ENCODE assay signal across 13 cellular contexts in the genomic region with DNA sequence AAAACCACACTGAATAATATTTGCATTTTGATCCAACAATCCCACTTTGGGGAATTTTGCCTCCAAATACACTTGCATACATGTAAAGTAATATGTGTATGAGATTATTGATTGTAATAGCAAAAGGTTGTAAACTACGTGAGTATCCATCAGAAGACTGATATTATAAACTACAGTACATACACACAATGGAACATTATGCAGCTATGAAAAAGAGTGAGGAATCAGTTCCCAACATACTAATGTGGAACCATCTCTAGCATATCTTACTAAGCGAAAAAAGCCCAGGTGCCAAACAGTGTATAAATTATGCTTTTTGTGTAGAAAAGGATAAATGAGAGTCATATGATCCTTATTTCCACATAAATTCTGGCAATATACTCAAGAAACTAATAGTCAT. TPM values are rescaled to one million over a fixed set of nuclear protein-coding genes. Genes with fewer than 3 reads are reported as not detected.
A peak's percentile ranks its signal among the peaks of the same experiment; 100 is the strongest.
DNase-seq lines count a peak whose midpoint lies in the region; ATAC-seq, FAIRE-seq and TF ChIP-seq lines count a peak whose summit lies in the region.
"Had no signal": no experiment of that assay in that cellular context is flagged by ENCODE, and none has a peak within 500 bp of the region (broad histone marks: within the 10 kb centered on the region; RNA-seq: fewer than 3 reads in every experiment).

No MANE protein-coding gene starts in this region.

- H3K36me3 Mint-ChIP-seq in CD8-positive, alpha-beta T cell = peaks cover 26% of the 10 kb centered on the region
- peaks cover 8% of the 10 kb centered on the region for H3K36me3 Mint-ChIP-seq in central memory CD8-positive, alpha-beta T cell (ENCODE audit: insufficient read depth)
- H3K36me3 Mint-ChIP-seq in natural killer cell treated with Interleukin-12 subunit alpha and Interleukin-12 subunit beta and Interleukin-15 and Interleukin-18, amount 100 ng/mL, for 72 hours = peaks cover 4% of the 10 kb centered on the region

- peak overlapping the region; percentile 53 for H3K4me2 ChIP-seq in OCI-LY1 (ENCODE audit: low read length)

- no peaks in the 10 kb centered on the region for H3K9me2 ChIP-seq in OCI-LY1 (ENCODE audit: low read depth, low read length)

- CTCF ChIA-PET in CD8-positive, alpha-beta T cell (lab: Charles Lee) = no interaction called here

- H3K4me1 Mint-ChIP-seq in CD8-positive, alpha-beta T cell (ENCODE audit: low read depth) = peaks cover 19% of the 10 kb centered on the region
- peaks cover 6% of the 10 kb centered on the region for H3K4me1 Mint-ChIP-seq in central memory CD8-positive, alpha-beta T cell
- H3K4me1 Mint-ChIP-seq in natural killer cell treated with Interleukin-12 subunit alpha and Interleukin-12 subunit beta and Interleukin-15 and Interleukin-18, amount 100 ng/mL, for 72 hours (ENCODE audit: low read depth in 2 of 2) = peaks cover 5 to 11% of the 10 kb centered on the region in 2 donors

- H3K4me3 Mint-ChIP-seq in CD8-positive, alpha-beta T cell = peak overlapping the region; percentile 94
- peak overlapping the region; percentile 29 for H3K4me3 Mint-ChIP-seq in central memory CD8-positive, alpha-beta T cell
- peak overlapping the region; percentile 96 for H3K4me3 Mint-ChIP-seq in natural killer cell treated with Interleukin-12 subunit alpha and Interleukin-12 subunit beta and Interleukin-15 and Interleukin-18, amount 100 ng/mL, for 72 hours

- H3K27ac ChIP-seq in CD8-positive, alpha-beta T cell (ENCODE audit: low read depth, low read length) = no peak overlapping the region
- H3K27ac ChIP-seq in OCI-LY1 (ENCODE audit: low read depth, low read length, poor library complexity, severe bottlenecking) (no peak overlapping the region), pancreas (no peak overlapping the region)

- H3K4me3 ChIP-seq in CD8-positive, alpha-beta T cell (ENCODE audit: low read depth, low read length) = no peak overlapping the region
- H3K4me3 ChIP-seq in OCI-LY1 (ENCODE audit: low read depth, low read length, poor library complexity, severe bottlenecking) (peak overlapping the region; percentile 63), pancreas (peak overlapping the region in 1 of 4 donors; percentile 63)
- H3K4me3 ChIP-seq: HAP-1 had no signal

- H3K4me1 ChIP-seq in CD8-positive, alpha-beta T cell (ENCODE audit: insufficient read depth, low read length) = peaks cover 5% of the 10 kb centered on the region
- peaks cover 6% of the 10 kb centered on the region for H3K4me1 ChIP-seq in OCI-LY1 (ENCODE audit: insufficient read depth, low read length, severe bottlenecking)
- peaks cover 0 to 7% (median 4%) of the 10 kb centered on the region in 3 donors for H3K4me1 ChIP-seq in pancreas
- H3K4me1 ChIP-seq: SJCRH30 had no signal

- no peaks in the 10 kb centered on the region for H4K20me1 ChIP-seq in OCI-LY1 (ENCODE audit: insufficient read depth, low read length)

- no peaks in the 10 kb centered on the region for H3K27me3 ChIP-seq in CD8-positive, alpha-beta T cell (ENCODE audit: insufficient read depth, low read length)
- no peaks in the 10 kb centered on the region for H3K27me3 ChIP-seq in OCI-LY1 (ENCODE audit: insufficient read depth, low read length)
- H3K27me3 ChIP-seq in pancreas = no peaks in the 10 kb centered on the region
- H3K27me3 ChIP-seq: SJCRH30 had no signal

- no peak overlapping the region for H2AFZ ChIP-seq in OCI-LY1 (ENCODE audit: low read length)

- FAIRE-seq in pancreas (lab: Jason Lieb, UNC) (no peak), HTR-8/SVneo (lab: Jason Lieb, UNC) (no peak)

- H3F3A ChIP-seq in OCI-LY1 (ENCODE audit: insufficient read depth, low read length) = no peaks in the 10 kb centered on the region

- intact Hi-C loops in CD8-positive, alpha-beta T cell (cut with DNase I, micrococcal nuclease) = loop anchor here in 1 of 2 experiments (1.0 kb wide), 1 partner anchor 129 kb away; a partner anchor contains a TSS
- intact Hi-C loops in pancreas (cut with DNase I) = no loop called here

- H3K27ac Mint-ChIP-seq in CD8-positive, alpha-beta T cell = no peak overlapping the region
- H3K27ac Mint-ChIP-seq in central memory CD8-positive, alpha-beta T cell (ENCODE audit: low read depth) = no peak overlapping the region
- H3K27ac Mint-ChIP-seq in natural killer cell treated with Interleukin-12 subunit alpha and Interleukin-12 subunit beta and Interleukin-15 and Interleukin-18, amount 100 ng/mL, for 72 hours = no peak overlapping the region

- ATAC-seq in CD8-positive, alpha-beta T cell = no peak
- no peak for ATAC-seq in central memory CD8-positive, alpha-beta T cell (replicated peaks; ENCODE audit: extremely low read depth, poor library complexity, severe bottlenecking)
- ATAC-seq in natural killer cell treated with Interleukin-12 subunit alpha and Interleukin-12 subunit beta and Interleukin-15 and Interleukin-18, amount 100 ng/mL, for 72 hours = no peak
- ATAC-seq in pancreas = no peak
- ATAC-seq in GM18858 (IDR thresholded peaks at IDR 0.05; ENCODE audit: unreplicated experiment) = no peak
- ATAC-seq: left lobe of liver had no signal

- no peaks in the 10 kb centered on the region for H3K79me2 ChIP-seq in OCI-LY1 (ENCODE audit: insufficient read depth, low read length)

- H3K9ac ChIP-seq in OCI-LY1 (ENCODE audit: low read length) = peak overlapping the region; percentile 54; the same call in 1 of the 2 replicates

- no peaks in the 10 kb centered on the region for H3K9me3 Mint-ChIP-seq in CD8-positive, alpha-beta T cell
- no peaks in the 10 kb centered on the region for H3K9me3 Mint-ChIP-seq in central memory CD8-positive, alpha-beta T cell
- H3K9me3 Mint-ChIP-seq in natural killer cell treated with Interleukin-12 subunit alpha and Interleukin-12 subunit beta and Interleukin-15 and Interleukin-18, amount 100 ng/mL, for 72 hours = no peaks in the 10 kb centered on the region

- WGBS in pancreas, 2 donors = 98 to 100% methylated on average over 2 of the region's 2 CpGs

- DNase-seq in CD8-positive, alpha-beta T cell = no peak
- DNase-seq in central memory CD8-positive, alpha-beta T cell (ENCODE audit: low spot score in 2 of 2) = no peak
- no peak for DNase-seq in natural killer cell treated with Interleukin-12 subunit alpha and Interleukin-12 subunit beta and Interleukin-15 and Interleukin-18, amount 100 ng/mL, for 72 hours (ENCODE audit: low spot score)
- DNase-seq in pancreas (no peak), HTR-8/SVneo (ENCODE audit: insufficient read length, low spot score) (no peak), T-helper 1 cell (no peak)
- DNase-seq: activated CD4-positive, alpha-beta T cell treated with anti-CD3 and anti-CD28 coated beads for 48 hours; NCI-H446 treated with DMSO at 0.1 percent for 48 hours; SJCRH30 had no signal

- H3K27me3 Mint-ChIP-seq in CD8-positive, alpha-beta T cell (ENCODE audit: low read depth) = no peaks in the 10 kb centered on the region
- no peaks in the 10 kb centered on the region for H3K27me3 Mint-ChIP-seq in central memory CD8-positive, alpha-beta T cell
- no peaks in the 10 kb centered on the region for H3K27me3 Mint-ChIP-seq in natural killer cell treated with Interleukin-12 subunit alpha and Interleukin-12 subunit beta and Interleukin-15 and Interleukin-18, amount 100 ng/mL, for 72 hours

- POLR2A ChIA-PET in CD8-positive, alpha-beta T cell (lab: Charles Lee) = interaction anchor here (0.6 to 4.1 kb wide), 2 partner anchors 31 to 59 kb away, joined by 3 to 30 read pairs; no protein-coding TSS in a partner anchor

- TF ChIP-seq CTCF in CD8-positive, alpha-beta T cell (IDR thresholded peaks at IDR 0.05) = no peak
- no peak for TF ChIP-seq CTCF in OCI-LY1 (IDR thresholded peaks at IDR 0.05; ENCODE audit: low read length)
- no peak for TF ChIP-seq CTCF in pancreas (IDR thresholded peaks at IDR 0.05)

- H3K36me3 ChIP-seq in CD8-positive, alpha-beta T cell (ENCODE audit: insufficient read depth, low read length) = peaks cover 15% of the 10 kb centered on the region
- H3K36me3 ChIP-seq in OCI-LY1 (ENCODE audit: insufficient read depth, low read length) (peaks cover 31% of the 10 kb centered on the region), pancreas (no peaks in the 10 kb centered on the region)
- H3K36me3 ChIP-seq: HAP-1 had no signal

- H3K9me3 ChIP-seq in CD8-positive, alpha-beta T cell (ENCODE audit: low read length) = no peaks in the 10 kb centered on the region
- no peaks in the 10 kb centered on the region for H3K9me3 ChIP-seq in OCI-LY1 (ENCODE audit: low read length)
- no peaks in the 10 kb centered on the region for H3K9me3 ChIP-seq in pancreas
- H3K9me3 ChIP-seq: HAP-1, SJCRH30 had no signal

RNA-seq across cellular contexts. Expression of a gene that starts 16.0 kb away (rescaled TPM):
- 1 to 10 TPM; 1.3 to 2.8 TPM for total RNA-seq in CD8-positive, alpha-beta T cell
- total RNA-seq in natural killer cell treated with Interleukin-12 subunit alpha and Interleukin-12 subunit beta and Interleukin-15 and Interleukin-18, amount 100 ng/mL, for 72 hours = 10 to 100 TPM in 1 of 2 donors, 1 to 10 TPM in 1; 8.3 to 10.4 TPM
- 1 to 10 TPM; 2.7 to 9.7 (median 8.4) TPM for total RNA-seq in pancreas
- polyA plus RNA-seq in pancreas = 10 to 100 TPM; 12.2 to 21.4 TPM

Comparison
In these comparisons a context has a peak if more than half of its experiments do, and no peak if none do; other contexts are left out.
1. H3K4me3 Mint-ChIP-seq: peak in every context shown above with its lines; median percentile 96 in natural killer cell treated with Interleukin-12 subunit alpha and Interleukin-12 subunit beta and Interleukin-15 and Interleukin-18, amount 100 ng/mL, for 72 hours; 94 in CD8-positive, alpha-beta T cell; 29 in central memory CD8-positive, alpha-beta T cell.